In genomic region chr10:87079106-87079836, GRCh38 we compare ENCODE assay signal across 37 cellular contexts. TPM values are rescaled to one million over a fixed set of nuclear protein-coding genes. Genes with fewer than 3 reads are reported as not detected.
"Had no signal": no experiment of that assay in that cellular context is flagged by ENCODE, and none has a peak within 500 bp of the region (broad histone marks: within the 10 kb centered on the region; RNA-seq: fewer than 3 reads in every experiment).

No MANE protein-coding gene starts in this region.

- H3K36me3 ChIP-seq: ovary had no signal

- H3K9me3 ChIP-seq: gastroesophageal sphincter, ovary, stomach, suprapubic skin, tibial nerve had no signal

- FAIRE-seq: bronchial epithelial cell, colon, endometrium, keratinocyte had no signal

- H3K27me3 ChIP-seq: gastroesophageal sphincter, ovary, stomach, suprapubic skin, tibial nerve had no signal

- DNase-seq: activated CD4-positive, alpha-beta memory T cell treated with anti-CD3 and anti-CD28 coated beads, Interleukin-2, amount 10 ng/mL, durations not matched to agents 7 days and 5 days; activated CD4-positive, alpha-beta T cell treated with anti-CD3 and anti-CD28 coated beads for 1 hour; activated CD4-positive, alpha-beta T cell treated with anti-CD3 and anti-CD28 coated beads, Interleukin-2, amount 10 ng/mL, durations not matched to agents 7 days and 5 days; activated gamma-delta T cell treated with Interleukin-2 at 50 U/mL for 16 hours; activated T-cell treated with anti-CD3 and anti-CD28 coated beads, Interleukin-2, amount 50 U/mL, for 4 hours; effector CD8-positive, alpha-beta T cell; head of caudate nucleus; hippocampal formation; left cardiac atrium; mammary epithelial cell; naive B cell; nephron progenitor cell; ovary; stimulated activated CD4-positive, alpha-beta T cell treated with anti-CD3 and anti-CD28 coated beads, Interleukin-4, amount 100 ng/mL, for 4 hours; stimulated activated CD8-positive, alpha-beta memory T cell treated with anti-CD3 and anti-CD28 coated beads, Interleukin-4, amount 100 ng/mL, for 48 hours; stimulated activated naive B cell treated with anti-CD40 and anti-IgM and Interleukin-4, amounts not matched to agents 10 μg/mL and 1 μg/mL and 100 μg/mL, for 72 hours; stomach; T-helper 2 cell had no signal

- H3K4me3 ChIP-seq: gastroesophageal sphincter, ovary, skin epidermis, stomach, suprapubic skin, tibial nerve had no signal

- H3K27ac ChIP-seq: gastroesophageal sphincter, ovary, stomach, suprapubic skin, tibial nerve had no signal

RNA-seq across cellular contexts. Expression of gene FAM25A, which starts 59.2 kb away (rescaled TPM):
- total RNA-seq: activated CD4-positive, alpha-beta memory T cell treated with anti-CD3 and anti-CD28 coated beads, Interleukin-2, amount 10 ng/mL, durations not matched to agents 7 days and 5 days; activated CD4-positive, alpha-beta T cell treated with anti-CD3 and anti-CD28 coated beads, Interleukin-2, amount 10 ng/mL, durations not matched to agents 7 days and 5 days; activated naive CD4-positive, alpha-beta T cell treated with anti-CD3 and anti-CD28 coated beads, Interleukin-2, amount 50 U/mL, for 72 hours; activated T-cell treated with anti-CD3 and anti-CD28 coated beads, Interleukin-2, amount 50 U/mL, for 4 hours; activated T-helper 17 cell treated with anti-CD3 and anti-CD28 coated beads, Interleukin-2, amount 50 U/mL, for 72 hours; dermis microvascular lymphatic vessel endothelial cell; epithelial cell of proximal tubule; fibroblast of villous mesenchyme; gastroesophageal sphincter; left cardiac atrium; liver; ovary; progenitor cell of endocrine pancreas; renal cortical epithelial cell; sciatic nerve; stomach; tibial nerve; ureter; WTC11 had no signal
- polyA plus RNA-seq: liver, ovary had no signal
